ENCODE assay signal across 8 cellular contexts in genomic region chr19:32997061-32997464, GRCh38. TPM values are rescaled to one million over a fixed set of nuclear protein-coding genes. Genes with fewer than 3 reads are reported as not detected.
DNase-seq lines count a peak whose midpoint lies in the region; ATAC-seq, FAIRE-seq and TF ChIP-seq lines count a peak whose summit lies in the region.
"Not testable (repeated sequence)": the region's sequence is repeated elsewhere in the genome, so short reads cannot be mapped to it uniquely, and the experiment has no call there.

No MANE protein-coding gene starts in this region.

- not testable (repeated sequence) for H3K36me3 ChIP-seq in trophoblast cell (ENCODE audit: control insufficient read depth in 1 of 2, insufficient read depth in 2 of 2, low read length in 2 of 2)

- not testable (repeated sequence) for H3K79me2 ChIP-seq in trophoblast cell (ENCODE audit: control insufficient read depth, insufficient read depth, low read length, poor library complexity)

- not testable (repeated sequence) for H3K14ac ChIP-seq in trophoblast cell (ENCODE audit: low read length)

- H2BK120ac ChIP-seq in trophoblast cell (ENCODE audit: insufficient read depth, low read length, poor library complexity) = not testable (repeated sequence)

- not testable (repeated sequence) for TF ChIP-seq CTCF in A549 (IDR thresholded peaks at IDR 0.05)

- peak overlapping the region in 1 of 2 experiments; percentile 9; a peak in 2 of 6 replicates for H3K27ac ChIP-seq in A549
- not testable (repeated sequence) for H3K27ac ChIP-seq in trophoblast cell (ENCODE audit: low read depth, low read length)

- H3K79me1 ChIP-seq in trophoblast cell (ENCODE audit: low read length) = not testable (repeated sequence)

- H3K4me1 ChIP-seq in A549 = peaks cover 19% of the 10 kb centered on the region
- not testable (repeated sequence) for H3K4me1 ChIP-seq in trophoblast cell (ENCODE audit: control insufficient read depth in 1 of 2, insufficient read depth in 2 of 2, low read length in 2 of 2)

- H3K23ac ChIP-seq in trophoblast cell (ENCODE audit: low read length) = not testable (repeated sequence)

- H4K91ac ChIP-seq in trophoblast cell (ENCODE audit: low read depth, low read length) = not testable (repeated sequence)

- POLR2A ChIA-PET in A549 (lab: Yijun Ruan, JAX) = not testable (repeated sequence)

- not testable (repeated sequence) for H4K12ac ChIP-seq in trophoblast cell (ENCODE audit: low read depth, low read length)

- intact Hi-C loops in left colon (cut with DNase I, micrococcal nuclease) = not testable (repeated sequence)

- ATAC-seq in A549 = peak; percentile 70 to 84
- peak; percentile 64 for ATAC-seq in left colon

- H3K4ac ChIP-seq in trophoblast cell (ENCODE audit: low read depth, low read length) = not testable (repeated sequence)

- H3K9ac ChIP-seq in trophoblast cell (ENCODE audit: low read length) = not testable (repeated sequence)

- not testable (repeated sequence) for H2AFZ ChIP-seq in trophoblast cell (ENCODE audit: insufficient read depth, low read length, poor library complexity)

- H3K27me3 ChIP-seq in trophoblast cell (ENCODE audit: insufficient read depth, low read length) = not testable (repeated sequence)

- FAIRE-seq in A549 (lab: Jason Lieb, UNC) = not testable (repeated sequence)

- not testable (repeated sequence) for H3K9me3 ChIP-seq in A549; trophoblast cell (ENCODE audit: insufficient read depth, low read depth, low read length)

- not testable (repeated sequence) for TF ChIP-seq POLR2A in A549 (IDR thresholded peaks at IDR 0.05; ENCODE audit: low read length); erythroblast (IDR thresholded peaks at IDR 0.05; ENCODE audit: low read length)

- CTCF ChIA-PET in A549 (lab: Yijun Ruan, JAX) = interaction anchor here (1.0 to 3.3 kb wide), 3 partner anchors 13 to 187 kb away, joined by 3 to 15 read pairs (median 3); no protein-coding TSS in a partner anchor

- H2BK12ac ChIP-seq in trophoblast cell (ENCODE audit: low read length) = not testable (repeated sequence)

- H2AK5ac ChIP-seq in trophoblast cell (ENCODE audit: low read length) = not testable (repeated sequence)

- peak in 1 of 2 experiments; percentile 93 for DNase-seq in A549 (ENCODE audit: low read depth in 1 of 2, low spot score in 1 of 2)
- peak; percentile 21 for DNase-seq in Daoy (ENCODE audit: low read depth)
- DNase-seq in NCI-H2029 (lab: John Stamatoyannopoulos, UW) = peak; percentile 29
- DNase-seq in RPMI7951 (ENCODE audit: low read depth) = peak; percentile 23
- peak; percentile 92 for DNase-seq in amniotic epithelial cell (ENCODE audit: low read depth)
- DNase-seq in erythroblast (lab: John Stamatoyannopoulos, UW) = peak; percentile 38 to 61
- DNase-seq in left colon = not testable (repeated sequence)
- peak; percentile 80 to 84 for DNase-seq in trophoblast cell

- peak overlapping the region; percentile 41 for H3K4me2 ChIP-seq in A549
- H3K4me2 ChIP-seq in trophoblast cell (ENCODE audit: low read length) = not testable (repeated sequence)

- not testable (repeated sequence) for H3K18ac ChIP-seq in trophoblast cell (ENCODE audit: low read length)

- H2BK5ac ChIP-seq in trophoblast cell (ENCODE audit: low read depth, low read length, poor library complexity) = not testable (repeated sequence)

- TF ChIP-seq EP300 in A549 (IDR thresholded peaks at IDR 0.05) = 0 out of 5 replicates have a peak, but pooled peaks of 1 of the 2 experiments have one; percentile 20

- TF ChIP-seq RAD21 in A549 (conservative IDR thresholded peaks at IDR 0.05 in 1 of 2, IDR thresholded peaks at IDR 0.05 in 1 of 2) = not testable (repeated sequence)

- 28% methylated on average over 7 of the region's 7 CpGs for WGBS in A549 (ENCODE audit: missing lambda C conversion rate)
- WGBS in trophoblast cell (ENCODE audit: extremely low coverage, insufficient coverage, insufficient read length) = no CpG with 5 or more reads among the region's 7 CpGs

- H4K8ac ChIP-seq in trophoblast cell (ENCODE audit: low read depth, low read length) = not testable (repeated sequence)

- H3K4me3 ChIP-seq in A549; trophoblast cell (ENCODE audit: low read depth, low read length): not testable (repeated sequence)

TF ChIP-seq in A549, 52 proteins besides CTCF, POLR2A, EP300 and RAD21:
- not testable (repeated sequence) for TF ChIP-seq FOSL2 (IDR thresholded peaks at IDR 0.05)
- peak; percentile 70 for TF ChIP-seq FOSL2 (CRISPR knock-in tag; IDR thresholded peaks at IDR 0.05)
- TF ChIP-seq GATA3 (IDR thresholded peaks at IDR 0.05; ENCODE audit: borderline replicate concordance) = peak; percentile 86
- TF ChIP-seq JUN (IDR thresholded peaks at IDR 0.05) = peak in 1 of 2 experiments; percentile 30; a peak in 1 of 5 replicates
- TF ChIP-seq JUNB (IDR thresholded peaks at IDR 0.05) = peak; percentile 57
- 0 out of 2 replicates have a peak, but pooled peaks have one; percentile 36 for TF ChIP-seq MAX (IDR thresholded peaks at IDR 0.05)
TF ChIP-seq in A549: peak in this region for 5; not testable (repeated sequence) for 47.

RNA-seq across cellular contexts. Expression of gene FAAP24, which starts 25.0 kb away (rescaled TPM):
- 14.4 and 15.9 TPM in 2 replicates for polyA plus RNA-seq in A549 (2011; rRNA removed)
- 13.1 and 15.9 TPM in 2 replicates for polyA plus RNA-seq in A549 (2012; cell fraction: cytosol; rRNA removed)
- 4.0 and 4.4 TPM in 2 replicates for polyA plus RNA-seq in A549 (2012; cell fraction: nucleus; rRNA removed)
- polyA plus RNA-seq in A549 (2017; fragmentation: RNase III; extraction: RNeasy Plus Mini Kit Qiagen cat#74134 plus additional on column Dnase treatment) = 14.2 to 15.1 TPM (median 15.0 TPM) in 3 replicates
- 10.1 and 14.6 TPM in 2 replicates for polyA minus RNA-seq in A549 (2011; rRNA and poly(A)+ RNA removed)
- 6.2 and 7.0 TPM in 2 replicates for total RNA-seq in Daoy (2014; rRNA removed; shearing (Covaris generic))
- 19.9 and 21.5 TPM in 2 replicates for total RNA-seq in RPMI7951 (2014; rRNA removed; shearing (Covaris generic))
- total RNA-seq in left colon = 1 to 10 TPM; 1.0 to 1.5 TPM
- polyA plus RNA-seq in trophoblast cell (2013) = 4.5 and 4.6 TPM in 2 replicates

RNA-seq across cellular contexts. Expression of gene CEP89, which starts 25.3 kb away (rescaled TPM):
- polyA plus RNA-seq in A549 (2011; rRNA removed) = 31.5 and 45.3 TPM in 2 replicates
- 41.5 and 44.3 TPM in 2 replicates for polyA plus RNA-seq in A549 (2012; cell fraction: cytosol; rRNA removed)
- 50.8 and 61.9 TPM in 2 replicates for polyA plus RNA-seq in A549 (2012; cell fraction: nucleus; rRNA removed)
- polyA plus RNA-seq in A549 (2017; fragmentation: RNase III; extraction: RNeasy Plus Mini Kit Qiagen cat#74134 plus additional on column Dnase treatment) = 38.4 to 42.2 TPM (median 41.3 TPM) in 3 replicates
- 65.3 and 74.0 TPM in 2 replicates for polyA minus RNA-seq in A549 (2011; rRNA and poly(A)+ RNA removed)
- 12.4 and 13.1 TPM in 2 replicates for total RNA-seq in Daoy (2014; rRNA removed; shearing (Covaris generic))
- total RNA-seq in RPMI7951 (2014; rRNA removed; shearing (Covaris generic)) = 21.0 and 22.9 TPM in 2 replicates
- total RNA-seq in left colon = 10 to 100 TPM; 10.8 to 11.4 TPM
- polyA plus RNA-seq in trophoblast cell (2013) = 23.3 and 23.8 TPM in 2 replicates
